16 cellular contexts compared by ENCODE assay signal in the genomic region with DNA sequence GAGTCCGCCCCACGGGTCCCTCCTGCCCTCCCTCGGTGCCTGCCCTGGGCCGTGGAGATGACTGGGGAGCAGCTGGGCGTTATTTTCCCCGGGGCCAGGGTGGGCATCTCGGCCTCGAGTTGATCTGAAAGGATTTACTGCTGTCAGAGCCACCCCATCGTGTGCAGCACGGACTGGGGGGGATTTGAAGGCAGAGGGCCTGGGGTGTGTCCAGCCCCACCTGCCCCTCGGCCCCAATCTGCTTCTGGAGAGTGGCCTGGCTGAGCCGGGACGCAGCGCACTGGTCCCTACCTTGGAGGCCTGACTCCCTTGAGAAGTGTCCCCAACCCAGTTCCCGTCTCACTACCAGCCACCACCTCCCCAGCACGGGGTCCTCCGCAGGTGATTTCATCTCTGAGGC. TPM values are rescaled to one million over a fixed set of nuclear protein-coding genes. Genes with fewer than 3 reads are reported as not detected.
A peak's percentile ranks its signal among the peaks of the same experiment; 100 is the strongest.
DNase-seq lines count a peak whose midpoint lies in the region; ATAC-seq, FAIRE-seq and TF ChIP-seq lines count a peak whose summit lies in the region.
"Had no signal": no experiment of that assay in that cellular context is flagged by ENCODE, and none has a peak within 500 bp of the region (broad histone marks: within the 10 kb centered on the region; RNA-seq: fewer than 3 reads in every experiment).

No MANE protein-coding gene starts in this region.

- H4K91ac ChIP-seq in trophoblast cell (ENCODE audit: low read depth, low read length): no peak overlapping the region

- TF ChIP-seq POLR2A in K562 (conservative IDR thresholded peaks at IDR 0.05): no peak

- in situ Hi-C loops in K562 (cut with MboI): no loop called here

- POLR2A ChIA-PET in K562 (lab: Yijun Ruan, JAX): interaction anchor here (0.7 to 1.6 kb wide), 3 partner anchors 11 to 753 kb away, joined by 3 to 9 read pairs (median 3); no protein-coding TSS in a partner anchor

- no peak for TF ChIP-seq EP300 in K562 (IDR thresholded peaks at IDR 0.05; ENCODE audit: low read length)

- H3K9me3 ChIP-seq in right cardiac atrium (ENCODE audit: control insufficient read depth, low read length) (no peaks in the 10 kb centered on the region), K562 (replicated peaks; ENCODE audit: control insufficient read depth, insufficient read depth, low read depth, low read length) (no peaks in the 10 kb centered on the region), trophoblast cell (ENCODE audit: insufficient read depth, low read depth, low read length) (peaks cover 1% of the 10 kb centered on the region), upper lobe of right lung (no peaks in the 10 kb centered on the region)
- H3K9me3 ChIP-seq: HAP-1 had no signal

- no peak for FAIRE-seq in K562 (lab: Jason Lieb, UNC)
- FAIRE-seq: D721Med had no signal

- ATAC-seq in left ventricle myocardium superior: peak; percentile 19
- no peak for ATAC-seq in right cardiac atrium
- ATAC-seq in K562: peak; percentile 27; the same call in 2 of the 3 replicates
- no peak for ATAC-seq in upper lobe of right lung
- ATAC-seq in activated CD4-positive, CD25-positive, alpha-beta regulatory T cell treated with anti-CD3 and anti-CD28 coated beads, Interleukin-2, amount 50 U/mL, for 24 hours: no peak

- peaks cover 61% of the 10 kb centered on the region for H4K20me1 ChIP-seq in K562 (replicated peaks; ENCODE audit: control insufficient read depth, insufficient read depth, low read length)

- H3K9me1 ChIP-seq in K562 (ENCODE audit: control insufficient read depth, insufficient read depth, low read length): peaks cover 6% of the 10 kb centered on the region

- no peak overlapping the region for H3K14ac ChIP-seq in trophoblast cell (ENCODE audit: low read length)

- no TSS peak for BruUV-seq in K562 (replicated peaks; lab: Mats Ljungman, UMichigan)

- H2AFZ ChIP-seq in K562 (ENCODE audit: low read depth, low read length) (no peak overlapping the region), trophoblast cell (ENCODE audit: insufficient read depth, low read length, poor library complexity) (no peak overlapping the region)
- H2AFZ ChIP-seq: PC-9 had no signal

- intact Hi-C loops in left ventricle myocardium superior (cut with micrococcal nuclease): no loop called here
- intact Hi-C loops in right cardiac atrium (cut with DNase I): no loop called here
- intact Hi-C loops in K562 (cut with micrococcal nuclease): no loop called here
- intact Hi-C loops in upper lobe of right lung (cut with DNase I): no loop called here

- no peak overlapping the region for H2BK5ac ChIP-seq in trophoblast cell (ENCODE audit: low read depth, low read length, poor library complexity)

- no peak overlapping the region for H3K4me2 ChIP-seq in K562 (ENCODE audit: insufficient read depth, low read length)
- H3K4me2 ChIP-seq in trophoblast cell (ENCODE audit: low read length): no peak overlapping the region
- H3K4me2 ChIP-seq: PC-9 had no signal

- CTCF ChIA-PET in K562 (lab: Yijun Ruan, JAX; ENCODE audit: low intra/inter-chr PET ratio): no interaction called here

- no peak for TF ChIP-seq RAD21 in K562 (CRISPR knock-in tag; conservative IDR thresholded peaks at IDR 0.05 in 1 of 2, IDR thresholded peaks at IDR 0.05 in 1 of 2)

- H3K27ac ChIP-seq in right cardiac atrium (ENCODE audit: low read length): no peak overlapping the region
- H3K27ac ChIP-seq in K562 (ENCODE audit: extremely low read depth, low read depth, low read length): no peak overlapping the region
- no peak overlapping the region for H3K27ac ChIP-seq in trophoblast cell (ENCODE audit: low read depth, low read length)
- no peak overlapping the region for H3K27ac ChIP-seq in upper lobe of right lung
- H3K27ac ChIP-seq: C4-2B, PC-9 had no signal

- peak overlapping the region in 1 of 2 experiments; percentile 70; a peak in 1 of 4 replicates for H3K9ac ChIP-seq in K562 (ENCODE audit: insufficient read depth in 1 of 2, low read depth in 2 of 2, low read length in 2 of 2)
- H3K9ac ChIP-seq in trophoblast cell (ENCODE audit: low read length): no peak overlapping the region

- H4K12ac ChIP-seq in trophoblast cell (ENCODE audit: low read depth, low read length): no peak overlapping the region

- peaks cover 13% of the 10 kb centered on the region; the same call in 2 of the 3 replicates for H3K36me3 ChIP-seq in K562 (ENCODE audit: control insufficient read depth, insufficient read depth, low read length)
- no peaks in the 10 kb centered on the region for H3K36me3 ChIP-seq in trophoblast cell (ENCODE audit: control insufficient read depth in 1 of 2, insufficient read depth in 2 of 2, low read length in 2 of 2)
- H3K36me3 ChIP-seq in upper lobe of right lung: no peaks in the 10 kb centered on the region
- H3K36me3 ChIP-seq: HAP-1 had no signal

- no peaks in the 10 kb centered on the region for H3K79me1 ChIP-seq in trophoblast cell (ENCODE audit: low read length)

- H2AK5ac ChIP-seq in trophoblast cell (ENCODE audit: low read length): no peak overlapping the region

- H3K79me2 ChIP-seq in K562 (ENCODE audit: control insufficient read depth, insufficient read depth, low read length) (peaks cover 46% of the 10 kb centered on the region), trophoblast cell (ENCODE audit: control insufficient read depth, insufficient read depth, low read length, poor library complexity) (no peaks in the 10 kb centered on the region)

- H2BK12ac ChIP-seq in trophoblast cell (ENCODE audit: low read length): no peak overlapping the region

- H3K4me1 ChIP-seq in right cardiac atrium (ENCODE audit: control insufficient read depth, insufficient read depth, low read length) (peaks cover 22% of the 10 kb centered on the region), K562 (replicated peaks in 1 of 2; ENCODE audit: control insufficient read depth in 2 of 2, insufficient read depth in 2 of 2, low read length in 2 of 2) (peaks cover 0 to 25% of the 10 kb centered on the region in 2 experiments; a peak in 2 of 5 replicates), trophoblast cell (ENCODE audit: control insufficient read depth in 1 of 2, insufficient read depth in 2 of 2, low read length in 2 of 2) (peaks cover 6 to 9% of the 10 kb centered on the region in 2 experiments), upper lobe of right lung (peaks cover 8% of the 10 kb centered on the region)
- H3K4me1 ChIP-seq: HAP-1 had no signal

- H3K18ac ChIP-seq in trophoblast cell (ENCODE audit: low read length): peak overlapping the region; percentile 38

- H3K4me3 ChIP-seq in right cardiac atrium (ENCODE audit: low read length): no peak overlapping the region
- H3K4me3 ChIP-seq in K562: no peak overlapping the region
- H3K4me3 ChIP-seq in trophoblast cell (ENCODE audit: low read depth, low read length): no peak overlapping the region
- H3K4me3 ChIP-seq in upper lobe of right lung: no peak overlapping the region
- H3K4me3 ChIP-seq: HAP-1, PC-9 had no signal

- H2BK120ac ChIP-seq in trophoblast cell (ENCODE audit: insufficient read depth, low read length, poor library complexity): no peak overlapping the region

- no peak overlapping the region for H3K23ac ChIP-seq in trophoblast cell (ENCODE audit: low read length)

- 59% methylated on average over 17 of the region's 17 CpGs for WGBS in right cardiac atrium
- 70% methylated on average over 13 of the region's 17 CpGs for WGBS in K562 (ENCODE audit: insufficient coverage, low coverage, missing lambda C conversion rate)
- WGBS in trophoblast cell (ENCODE audit: extremely low coverage, insufficient coverage, insufficient read length): no CpG with 5 or more reads among the region's 17 CpGs

- H3K4ac ChIP-seq in trophoblast cell (ENCODE audit: low read depth, low read length): no peak overlapping the region

- no peak for TF ChIP-seq CTCF in K562 (IDR thresholded peaks at IDR 0.05 in 2 of 3, conservative IDR thresholded peaks at IDR 0.05 in 1 of 3; ENCODE audit: insufficient read depth in 2 of 3, low read depth in 1 of 3, low read length in 3 of 3)
- no peak for TF ChIP-seq CTCF in upper lobe of right lung (IDR thresholded peaks at IDR 0.05)

- DNase-seq in left ventricle myocardium superior (no peak), right cardiac atrium (no peak), K562 (ENCODE audit: extremely low read depth in 1 of 4, low spot score in 3 of 4) (no peak), trophoblast cell (no peak), upper lobe of right lung (peak; percentile 46), DMS53 treated with DMSO at 0.1 percent for 48 hours (lab: John Stamatoyannopoulos, UW; ENCODE audit: unreplicated experiment) (no peak)
- no peak for DNase-seq in effector CD8-positive, alpha-beta T cell (lab: John Stamatoyannopoulos, UW)
- DNase-seq: DMS79 treated with DMSO at 0.1 percent for 48 hours, NCI-H2029 treated with DMSO at 0.1 percent for 48 hours, NCI-H2171 treated with DMSO at 0.1 percent for 48 hours, NCI-H774, PC-9 had no signal

- H4K8ac ChIP-seq in trophoblast cell (ENCODE audit: low read depth, low read length): no peak overlapping the region

- H3K27me3 ChIP-seq in right cardiac atrium (ENCODE audit: control insufficient read depth, insufficient read depth) (no peaks in the 10 kb centered on the region), K562 (ENCODE audit: control insufficient read depth in 2 of 2, insufficient read depth in 2 of 2, low read length in 2 of 2) (no peaks in the 10 kb centered on the region), trophoblast cell (ENCODE audit: insufficient read depth, low read length) (no peaks in the 10 kb centered on the region), upper lobe of right lung (no peaks in the 10 kb centered on the region)

RNA-seq across cellular contexts. Expression of gene PFKFB3, which starts 24.2 kb away (rescaled TPM):
- total RNA-seq in left ventricle myocardium superior (30.8 TPM), right cardiac atrium (10 to 100 TPM; 10.5 to 15.1 (median 11.7) TPM), K562 (2014; rRNA removed) (7.1 and 8.7 TPM in 2 replicates), K562 (2014; rRNA removed; fragmentation: Illumina TruSeq; extraction: Trizol) (7.3 and 8.5 TPM in 2 replicates), K562 (2015; rRNA removed; fragmentation: Illumina TruSeq; extraction: Trizol) (7.8 and 8.5 TPM in 2 replicates), K562 (2021) (21.1 and 21.6 TPM in 2 replicates), upper lobe of right lung (77.2 TPM)
- polyA plus RNA-seq in right cardiac atrium (11.2 TPM), K562 (2011; rRNA removed) (7.8 and 11.2 TPM in 2 replicates), K562 (2014; fragmentation: Illumina TruSeq; extraction: Trizol) (15.0 TPM in 2 replicates), K562 (2014; fragmentation: Nextera tagmentation; extraction: Ambion mirVana) (under 1 TPM; 0.46 to 0.73 TPM), K562 (2014; rRNA removed) (8.4 and 10.4 TPM in 2 replicates)
- total RNA-seq in K562 (2011; cell fraction: chromatin; rRNA removed; ENCODE audit: low replicate concordance): 25.5 and 39.0 TPM in 2 replicates
- total RNA-seq in K562 (2011; cell fraction: nucleolus; rRNA removed): 19.2 and 20.8 TPM in 2 replicates
- 15.2 and 16.8 TPM in 2 replicates for total RNA-seq in K562 (2011; cell fraction: nucleoplasm; rRNA removed)
- polyA plus RNA-seq in K562 (2011; cell fraction: cytosol; rRNA removed): 8.6 and 13.1 TPM in 2 replicates
- 17.4 and 21.2 TPM in 2 replicates for polyA plus RNA-seq in K562 (2011; cell fraction: nucleus; rRNA removed)
- polyA plus RNA-seq in K562 (2012): 9.6 and 10.0 TPM in 2 replicates
- 9.6 and 9.7 TPM in 2 replicates for polyA minus RNA-seq in K562 (2011; rRNA and poly(A)+ RNA removed)
- polyA minus RNA-seq in K562 (2011; cell fraction: cytosol; rRNA and poly(A)+ RNA removed): 5.0 TPM in 2 replicates
- 7.9 and 14.4 TPM in 2 replicates for polyA minus RNA-seq in K562 (2011; cell fraction: nucleus; rRNA and poly(A)+ RNA removed)
- polyA plus RNA-seq in trophoblast cell (2013): 45.0 and 46.4 TPM in 2 replicates

Comparison
In these comparisons a context has a peak if more than half of its experiments do, and no peak if none do; other contexts are left out.
1. ATAC-seq: peak in left ventricle myocardium superior (single experiment) and K562 (single experiment); none in right cardiac atrium (0 of 2), upper lobe of right lung (single experiment) and activated CD4-positive, CD25-positive, alpha-beta regulatory T cell treated with anti-CD3 and anti-CD28 coated beads, Interleukin-2, amount 50 U/mL, for 24 hours (0 of 2).